ENCODE assay signal across 8 cellular contexts in the genomic region with DNA sequence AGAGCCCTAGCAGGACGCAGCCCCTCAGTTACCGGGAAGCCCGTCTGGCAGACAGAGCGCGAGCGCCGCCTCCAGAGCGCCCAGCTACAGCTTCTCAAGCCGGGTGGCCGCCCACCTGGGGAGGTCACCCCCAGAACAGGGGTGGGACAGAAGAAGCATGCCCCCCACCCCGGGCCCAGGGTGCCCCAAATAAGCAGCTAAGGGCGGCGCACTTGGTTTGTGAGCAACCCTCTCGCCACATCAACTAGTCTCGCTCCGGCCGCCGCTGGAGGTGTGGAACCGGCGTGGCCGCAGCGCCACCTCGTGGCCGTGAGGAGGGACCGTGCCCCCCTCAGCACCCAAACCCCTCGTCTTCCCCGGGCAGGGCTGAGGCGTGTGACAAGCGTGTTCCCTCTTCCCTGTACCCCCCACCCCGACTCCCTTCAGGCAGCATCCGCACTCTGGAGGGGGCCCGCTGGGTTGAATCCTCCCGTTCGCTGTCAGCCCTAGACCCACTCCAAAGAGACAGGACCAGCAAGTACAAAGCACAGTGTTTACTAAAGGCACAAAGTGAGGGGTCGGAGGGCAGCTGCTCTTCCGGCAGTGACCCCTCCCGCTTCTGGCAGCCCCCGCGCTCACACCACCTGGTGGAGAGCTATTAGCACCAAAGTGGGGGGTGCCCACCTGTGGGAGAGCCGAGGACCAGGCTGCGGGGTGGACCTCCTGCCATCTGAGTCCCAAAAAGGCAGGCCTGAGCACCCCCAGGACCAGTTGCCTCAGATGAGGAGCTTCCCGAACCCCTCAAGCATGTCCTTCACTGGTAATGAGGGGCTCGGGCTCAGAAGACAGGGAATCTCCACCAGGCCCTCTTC. TPM values are rescaled to one million over a fixed set of nuclear protein-coding genes. Genes with fewer than 3 reads are reported as not detected.
DNase-seq lines count a peak whose midpoint lies in the region; ATAC-seq and TF ChIP-seq lines count a peak whose summit lies in the region.

No MANE protein-coding gene starts in this region.

- ATAC-seq in HG02759 (IDR thresholded peaks at IDR 0.05; ENCODE audit: unreplicated experiment) (peak; percentile 75), left colon (peak; percentile 69), HG03378 (IDR thresholded peaks at IDR 0.05; ENCODE audit: unreplicated experiment) (no peak)

- DNase-seq in GM12864 (ENCODE audit: low read depth) (no peak), NCI-H2171 treated with DMSO at 0.1 percent for 48 hours (lab: John Stamatoyannopoulos, UW) (peak; percentile 61), choroid plexus epithelial cell (ENCODE audit: low read depth) (peak; percentile 75), left colon (peak; percentile 64 to 87)
- peak; percentile 73 to 74 for DNase-seq in activated CD4-positive, alpha-beta T cell treated with anti-CD3 and anti-CD28 coated beads for 4 hours
- DNase-seq in stimulated activated CD4-positive, alpha-beta T cell treated with anti-CD3 and anti-CD28 coated beads, Interleukin-1b, Interleukin-23, amount 100 ng/mL, for 24 hours (ENCODE audit: low read depth in 4 of 4, low spot score in 1 of 4) = peak; percentile 59 to 74 (median 72)

- intact Hi-C loops in left colon (cut with DNase I, micrococcal nuclease) = loop anchor here (2.0 to 10.0 kb wide), 2 partner anchors 81 to 309 kb away; no protein-coding TSS in a partner anchor

- TF ChIP-seq CTCF in GM12864 (IDR thresholded peaks at IDR 0.05; ENCODE audit: low read depth, low read length, missing control alignments) (peak; percentile 85), choroid plexus epithelial cell (conservative IDR thresholded peaks at IDR 0.05; ENCODE audit: low read depth, low read length) (peak; percentile 91)

- H3K4me3 ChIP-seq in GM12864 (ENCODE audit: low read depth, low read length) (no peak overlapping the region), choroid plexus epithelial cell (ENCODE audit: low read depth, low read length) (peak overlapping the region; percentile 44)

RNA-seq across cellular contexts. Expression of gene MDFI, which starts 45.4 kb away (rescaled TPM):
- 1 to 10 TPM; 1.1 to 1.6 TPM for total RNA-seq in left colon

RNA-seq across cellular contexts. Expression of gene TFEB, which starts 51.7 kb away (rescaled TPM):
- 10 to 100 TPM; 24.3 to 29.7 TPM for total RNA-seq in left colon
